In the genomic region with DNA sequence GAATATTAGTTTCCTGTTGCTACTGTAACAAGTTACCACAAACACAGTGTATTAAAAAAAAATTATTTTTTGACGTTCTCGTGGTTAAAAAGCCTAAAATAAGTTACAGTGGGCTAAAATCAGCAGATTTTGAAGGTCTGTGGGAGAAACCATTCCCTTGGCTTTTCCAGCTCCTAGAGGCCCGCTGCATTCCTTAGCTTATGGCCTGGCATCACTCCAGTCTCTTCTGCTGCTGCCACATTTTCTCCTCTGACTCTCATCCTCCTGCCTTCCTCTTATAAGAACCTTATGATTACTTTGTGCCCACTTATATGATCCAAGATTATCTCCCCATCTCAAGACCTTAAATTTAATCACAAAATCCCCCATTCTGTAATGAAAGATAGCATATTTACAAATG, we compare ENCODE assay signal across 26 cellular contexts.
"Had no signal": no experiment of that assay in that cellular context is flagged by ENCODE, and none has a peak within 500 bp of the region (broad histone marks: within the 10 kb centered on the region; RNA-seq: fewer than 3 reads in every experiment).

No MANE protein-coding gene starts in this region.

- H3K36me3 ChIP-seq: cardiac muscle cell, gastrocnemius medialis, left lung, pancreas, upper lobe of left lung had no signal

- H3K4me1 ChIP-seq: body of pancreas, gastrocnemius medialis, left lung, pancreas, psoas muscle, upper lobe of left lung had no signal

- H3K27me3 ChIP-seq: body of pancreas, cardiac muscle cell, gastrocnemius medialis, left lung, pancreas, upper lobe of left lung had no signal

- H3K9me3 ChIP-seq: body of pancreas, gastrocnemius medialis, left lung, pancreas, psoas muscle, upper lobe of left lung had no signal

- H3K4me3 ChIP-seq: cardiac muscle cell, gastrocnemius medialis, left lung, pancreas, psoas muscle, upper lobe of left lung had no signal

- DNase-seq: activated B cell treated with CpG ODN at 0.5 μM for 24 hours; activated CD4-positive, alpha-beta T cell treated with anti-CD3 and anti-CD28 coated beads for 36 hours; activated CD4-positive, alpha-beta T cell treated with anti-CD3 and anti-CD28 coated beads, Interleukin-2, amount 50 U/mL, for 4 hours; activated CD8-positive, alpha-beta memory T cell treated with anti-CD3 and anti-CD28 coated beads for 24 hours; activated CD8-positive, alpha-beta memory T cell treated with anti-CD3 and anti-CD28 coated beads, Interleukin-2, amount 50 U/mL, for 4 hours; activated naive CD8-positive, alpha-beta T cell treated with anti-CD3 and anti-CD28 coated beads for 36 hours; activated T-cell treated with anti-CD3 and anti-CD28 coated beads, Interleukin-2, amount 50 U/mL, for 24 hours; amniotic stem cell; body of pancreas; effector CD8-positive, alpha-beta T cell; erythroblast; gastrocnemius medialis; hippocampal formation; kidney glomerular epithelial cell; left lung; naive thymus-derived CD8-positive, alpha-beta T cell; pancreas; psoas muscle; right cardiac atrium; stimulated activated CD4-positive, alpha-beta T cell treated with anti-CD3 and anti-CD28 coated beads, Interleukin-12 subunit alpha, Interleukin-12 subunit beta, amount 100 ng/mL, for 4 hours; stimulated activated CD4-positive, alpha-beta T cell treated with anti-CD3 and anti-CD28 coated beads, Interleukin-4, amount 100 ng/mL, for 4 hours; stimulated activated naive CD8-positive, alpha-beta T cell treated with anti-CD3 and anti-CD28 coated beads, Interleukin-15, Interleukin-2, amounts not matched to agents 100 U/mL and 50 U/mL, for 24 hours; T-helper 17 cell; upper lobe of left lung had no signal

- ATAC-seq: activated CD4-positive, alpha-beta T cell treated with anti-CD3 and anti-CD28 coated beads for 36 hours; activated T-helper 17 cell treated with anti-CD3 and anti-CD28 coated beads, Interleukin-2, amount 50 U/mL, for 72 hours; body of pancreas; gastrocnemius medialis; left lung; naive thymus-derived CD8-positive, alpha-beta T cell; pancreas; psoas muscle; right cardiac atrium; stimulated activated naive CD8-positive, alpha-beta T cell treated with anti-CD3 and anti-CD28 coated beads, Interleukin-15, Interleukin-2, amounts not matched to agents 100 U/mL and 50 U/mL, for 24 hours; T-helper 17 cell had no signal

- H3K27ac ChIP-seq: body of pancreas, cardiac muscle cell, gastrocnemius medialis, left lung, pancreas, psoas muscle, upper lobe of left lung had no signal
